Comparison of ENCODE assay signal across 10 cellular contexts in genomic region chr5:142322747-142323479, GRCh38. TPM values are rescaled to one million over a fixed set of nuclear protein-coding genes. Genes with fewer than 3 reads are reported as not detected.
DNase-seq lines count a peak whose midpoint lies in the region; ATAC-seq and TF ChIP-seq lines count a peak whose summit lies in the region.
"Had no signal": no experiment of that assay in that cellular context is flagged by ENCODE, and none has a peak within 500 bp of the region (broad histone marks: within the 10 kb centered on the region; RNA-seq: fewer than 3 reads in every experiment).

No MANE protein-coding gene starts in this region.

- H3K4me3 Mint-ChIP-seq in activated T-helper 1 cell treated with anti-CD3 and anti-CD28 coated beads, Interleukin-12 subunit alpha, Interleukin-12 subunit beta, Interleukin-2, Interleukin-4 antibody, amounts not matched to agents 30 ng/mL and 10 ng/mL and 1 ng/mL, durations not matched to agents 14 hours and 24 hours and 36 hours = peak overlapping the region; percentile 93
- no peak overlapping the region for H3K4me3 Mint-ChIP-seq in activated T-helper 2 cell treated with anti-CD3 and anti-CD28 coated beads, Interferon-gamma antibody, Interleukin-2, Interleukin-4, amounts not matched to agents 10 μg/mL and 5 μg/mL and 100 μg/mL, durations not matched to agents 14 hours and 24 hours and 36 hours (ENCODE audit: low read depth)

- no peaks in the 10 kb centered on the region for H3K36me3 Mint-ChIP-seq in activated T-helper 1 cell treated with anti-CD3 and anti-CD28 coated beads, Interleukin-12 subunit alpha, Interleukin-12 subunit beta, Interleukin-2, Interleukin-4 antibody, amounts not matched to agents 30 ng/mL and 10 ng/mL and 1 ng/mL, durations not matched to agents 14 hours and 24 hours and 36 hours (ENCODE audit: low read depth)
- H3K36me3 Mint-ChIP-seq in activated T-helper 2 cell treated with anti-CD3 and anti-CD28 coated beads, Interferon-gamma antibody, Interleukin-2, Interleukin-4, amounts not matched to agents 10 μg/mL and 5 μg/mL and 100 μg/mL, durations not matched to agents 14 hours and 24 hours and 36 hours (ENCODE audit: low read depth) = no peaks in the 10 kb centered on the region
- H3K36me3 Mint-ChIP-seq: naive B cell had no signal

- ATAC-seq in left cardiac atrium (peak; percentile 2 to 11), HG02759 (IDR thresholded peaks at IDR 0.05; ENCODE audit: unreplicated experiment) (no peak), GM18520 (IDR thresholded peaks at IDR 0.05; ENCODE audit: unreplicated experiment) (no peak)

- CTCF ChIA-PET in GM10248 (lab: Yijun Ruan, JAX) = interaction anchor here (0.8 to 1.2 kb wide), 2 partner anchors 9 to 32 kb away, joined by 3 to 4 read pairs; no protein-coding TSS in a partner anchor

- H3K27ac Mint-ChIP-seq in activated T-helper 1 cell treated with anti-CD3 and anti-CD28 coated beads, Interleukin-12 subunit alpha, Interleukin-12 subunit beta, Interleukin-2, Interleukin-4 antibody, amounts not matched to agents 30 ng/mL and 10 ng/mL and 1 ng/mL, durations not matched to agents 14 hours and 24 hours and 36 hours = no peak overlapping the region
- no peak overlapping the region for H3K27ac Mint-ChIP-seq in activated T-helper 2 cell treated with anti-CD3 and anti-CD28 coated beads, Interferon-gamma antibody, Interleukin-2, Interleukin-4, amounts not matched to agents 10 μg/mL and 5 μg/mL and 100 μg/mL, durations not matched to agents 14 hours and 24 hours and 36 hours
- H3K27ac Mint-ChIP-seq: naive B cell had no signal

- POLR2A ChIA-PET in GM10248 (lab: Yijun Ruan, JAX) = no interaction called here

- peaks cover 40% of the 10 kb centered on the region for H3K27me3 Mint-ChIP-seq in activated T-helper 1 cell treated with anti-CD3 and anti-CD28 coated beads, Interleukin-12 subunit alpha, Interleukin-12 subunit beta, Interleukin-2, Interleukin-4 antibody, amounts not matched to agents 30 ng/mL and 10 ng/mL and 1 ng/mL, durations not matched to agents 14 hours and 24 hours and 36 hours (ENCODE audit: insufficient read depth)
- H3K27me3 Mint-ChIP-seq in activated T-helper 2 cell treated with anti-CD3 and anti-CD28 coated beads, Interferon-gamma antibody, Interleukin-2, Interleukin-4, amounts not matched to agents 10 μg/mL and 5 μg/mL and 100 μg/mL, durations not matched to agents 14 hours and 24 hours and 36 hours (ENCODE audit: low read depth) = peaks cover 34% of the 10 kb centered on the region

- H3K27ac ChIP-seq in skin epidermis = peak overlapping the region in 13 of 21 experiments; percentile 5 to 90 (median 72)

- DNase-seq in HCEC 1CT (peak; percentile 49), left cardiac atrium (no peak), GM10248 (ENCODE audit: extremely low spot score) (no peak)
- no peak for DNase-seq in activated T-helper 1 cell treated with anti-CD3 and anti-CD28 coated beads, Interleukin-12 subunit alpha, Interleukin-12 subunit beta, Interleukin-2, Interleukin-4 antibody, amounts not matched to agents 30 ng/mL and 10 ng/mL and 1 ng/mL, durations not matched to agents 14 hours and 24 hours and 36 hours (ENCODE audit: low spot score)
- no peak for DNase-seq in activated T-helper 2 cell treated with anti-CD3 and anti-CD28 coated beads, Interferon-gamma antibody, Interleukin-2, Interleukin-4, amounts not matched to agents 10 μg/mL and 5 μg/mL and 100 μg/mL, durations not matched to agents 14 hours and 24 hours and 36 hours (ENCODE audit: low spot score)
- DNase-seq: naive B cell, T-helper 2 cell had no signal

- intact Hi-C loops in activated T-helper 1 cell treated with anti-CD3 and anti-CD28 coated beads, Interleukin-12 subunit alpha, Interleukin-12 subunit beta, Interleukin-2, Interleukin-4 antibody, amounts not matched to agents 30 ng/mL and 10 ng/mL and 1 ng/mL, durations not matched to agents 14 hours and 24 hours and 36 hours (cut with micrococcal nuclease) = loop anchor here (5.0 to 10.0 kb wide), 3 partner anchors 109 to 308 kb away; partner anchors contain the start of gene GNPDA1
- intact Hi-C loops in left cardiac atrium (cut with DNase I) = loop anchor here (5.0 to 10.0 kb wide), 2 partner anchors 34 to 222 kb away; no protein-coding TSS in a partner anchor
- intact Hi-C loops in activated T-helper 2 cell treated with anti-CD3 and anti-CD28 coated beads, Interferon-gamma antibody, Interleukin-2, Interleukin-4, amounts not matched to agents 10 μg/mL and 5 μg/mL and 100 μg/mL, durations not matched to agents 14 hours and 24 hours and 36 hours (cut with micrococcal nuclease) = no loop called here

- H3K4me1 Mint-ChIP-seq in activated T-helper 1 cell treated with anti-CD3 and anti-CD28 coated beads, Interleukin-12 subunit alpha, Interleukin-12 subunit beta, Interleukin-2, Interleukin-4 antibody, amounts not matched to agents 30 ng/mL and 10 ng/mL and 1 ng/mL, durations not matched to agents 14 hours and 24 hours and 36 hours (ENCODE audit: low read depth) = peaks cover 55% of the 10 kb centered on the region
- H3K4me1 Mint-ChIP-seq in activated T-helper 2 cell treated with anti-CD3 and anti-CD28 coated beads, Interferon-gamma antibody, Interleukin-2, Interleukin-4, amounts not matched to agents 10 μg/mL and 5 μg/mL and 100 μg/mL, durations not matched to agents 14 hours and 24 hours and 36 hours (ENCODE audit: low read depth) = peaks cover 36% of the 10 kb centered on the region

- peak overlapping the region; percentile 51 to 72 (median 58) for H3K4me3 ChIP-seq in skin epidermis

- TF ChIP-seq CTCF in GM10248 (IDR thresholded peaks at IDR 0.05; ENCODE audit: control extremely low read depth, extremely low read depth, low read depth, missing control alignments) = no peak

- no peaks in the 10 kb centered on the region for H3K9me3 Mint-ChIP-seq in activated T-helper 1 cell treated with anti-CD3 and anti-CD28 coated beads, Interleukin-12 subunit alpha, Interleukin-12 subunit beta, Interleukin-2, Interleukin-4 antibody, amounts not matched to agents 30 ng/mL and 10 ng/mL and 1 ng/mL, durations not matched to agents 14 hours and 24 hours and 36 hours
- H3K9me3 Mint-ChIP-seq in activated T-helper 2 cell treated with anti-CD3 and anti-CD28 coated beads, Interferon-gamma antibody, Interleukin-2, Interleukin-4, amounts not matched to agents 10 μg/mL and 5 μg/mL and 100 μg/mL, durations not matched to agents 14 hours and 24 hours and 36 hours = no peaks in the 10 kb centered on the region
- H3K9me3 Mint-ChIP-seq: naive B cell had no signal

RNA-seq across cellular contexts. Expression of gene SPRY4, which starts 1.9 kb away (rescaled TPM):
- 1.7 and 2.4 TPM in 2 replicates for total RNA-seq in activated T-helper 1 cell treated with anti-CD3 and anti-CD28 coated beads, Interleukin-12 subunit alpha, Interleukin-12 subunit beta, Interleukin-2, Interleukin-4 antibody, amounts not matched to agents 30 ng/mL and 10 ng/mL and 1 ng/mL, durations not matched to agents 14 hours and 24 hours and 36 hours
- 10 to 100 TPM; 13.3 to 30.6 TPM for total RNA-seq in left cardiac atrium
- 0.64 TPM in 2 replicates for total RNA-seq in activated T-helper 2 cell treated with anti-CD3 and anti-CD28 coated beads, Interferon-gamma antibody, Interleukin-2, Interleukin-4, amounts not matched to agents 10 μg/mL and 5 μg/mL and 100 μg/mL, durations not matched to agents 14 hours and 24 hours and 36 hours

Comparison
In these comparisons a context has a peak if more than half of its experiments do, and no peak if none do; other contexts are left out.
1. ATAC-seq: peak in left cardiac atrium (2 of 2); none in HG02759 (single experiment) and GM18520 (single experiment).